Comparison of ENCODE assay signal across 18 cellular contexts in genomic region chr5:154701181-154701580, GRCh38. TPM values are rescaled to one million over a fixed set of nuclear protein-coding genes. Genes with fewer than 3 reads are reported as not detected.
DNase-seq lines count a peak whose midpoint lies in the region; ATAC-seq lines count a peak whose summit lies in the region.
"Had no signal": no experiment of that assay in that cellular context is flagged by ENCODE, and none has a peak within 500 bp of the region (broad histone marks: within the 10 kb centered on the region; RNA-seq: fewer than 3 reads in every experiment).

No MANE protein-coding gene starts in this region.

- intact Hi-C loops in Right ventricle myocardium superior (cut with DNase I) (no loop called here), Right ventricle myocardium inferior (cut with DNase I) (no loop called here)

- ATAC-seq in Right ventricle myocardium superior (ENCODE audit: poor library complexity) (peak; percentile 32), Right ventricle myocardium inferior (no peak), HG03108 (IDR thresholded peaks at IDR 0.05; ENCODE audit: unreplicated experiment) (no peak), HG03039 (IDR thresholded peaks at IDR 0.05; ENCODE audit: unreplicated experiment) (no peak)
- ATAC-seq: GM12878, T-helper 17 cell had no signal

- DNase-seq in Right ventricle myocardium superior, result no peak
- no peak for DNase-seq in Right ventricle myocardium inferior (ENCODE audit: missing footprints)
- peak; percentile 18 for DNase-seq in NCI-H345 treated with DMSO at 0.1 percent for 48 hours (lab: John Stamatoyannopoulos, UW; ENCODE audit: unreplicated experiment)
- DNase-seq in kidney tubule cell (ENCODE audit: low spot score), result peak; percentile 33
- DNase-seq in activated effector memory CD4-positive, alpha-beta T cell treated with anti-CD3 and anti-CD28 coated beads, Interleukin-2, amount 50 U/mL, for 16 hours, result no peak
- DNase-seq in stimulated activated CD4-positive, alpha-beta T cell treated with anti-CD3 and anti-CD28 coated beads, Interleukin-4, amount 100 ng/mL, for 4 hours, result no peak
- DNase-seq: activated CD4-positive, alpha-beta T cell treated with anti-CD3 and anti-CD28 coated beads, Interleukin-2, amount 50 U/mL, for 1 hour; amniotic stem cell; dermis blood vessel endothelial cell; DND-41; NCI-H187 treated with DMSO at 0.1 percent for 48 hours; Peyer's patch; stimulated activated CD8-positive, alpha-beta memory T cell treated with anti-CD3 and anti-CD28 coated beads, Interleukin-4, amount 100 ng/mL, for 48 hours; T-helper 17 cell; tibial artery had no signal

RNA-seq across cellular contexts. Expression of gene LARP1, which starts 54.0 kb away (rescaled TPM):
- total RNA-seq in Right ventricle myocardium superior, result 151 TPM
- 147 TPM for total RNA-seq in Right ventricle myocardium inferior

Comparison
In these comparisons a context has a peak if more than half of its experiments do, and no peak if none do; other contexts are left out.
1. DNase-seq: peak in NCI-H345 treated with DMSO at 0.1 percent for 48 hours (single experiment) and kidney tubule cell (single experiment); none in Right ventricle myocardium superior (single experiment), Right ventricle myocardium inferior (single experiment), activated effector memory CD4-positive, alpha-beta T cell treated with anti-CD3 and anti-CD28 coated beads, Interleukin-2, amount 50 U/mL, for 16 hours (single experiment) and stimulated activated CD4-positive, alpha-beta T cell treated with anti-CD3 and anti-CD28 coated beads, Interleukin-4, amount 100 ng/mL, for 4 hours (0 of 2).